In genomic region chr1:75964110-75964759, GRCh38 we compare ENCODE assay signal across 17 cellular contexts. TPM values are rescaled to one million over a fixed set of nuclear protein-coding genes. Genes with fewer than 3 reads are reported as not detected.
DNase-seq lines count a peak whose midpoint lies in the region; ATAC-seq, FAIRE-seq and TF ChIP-seq lines count a peak whose summit lies in the region.
"Not testable (repeated sequence)": the region's sequence is repeated elsewhere in the genome, so short reads cannot be mapped to it uniquely, and the experiment has no call there.
"Had no signal": no experiment of that assay in that cellular context is flagged by ENCODE, and none has a peak within 500 bp of the region (broad histone marks: within the 10 kb centered on the region; RNA-seq: fewer than 3 reads in every experiment).

No MANE protein-coding gene starts in this region.

- not testable (repeated sequence) for H3K9me3 Mint-ChIP-seq in Calu3 (ENCODE audit: low read depth, unreplicated experiment); MCF 10A (ENCODE audit: unreplicated experiment)

- not testable (repeated sequence) for H3K79me1 ChIP-seq in mesenchymal stem cell (replicated peaks; ENCODE audit: low read length, poor library complexity, severe bottlenecking)

- H2BK12ac ChIP-seq in mesenchymal stem cell (ENCODE audit: low read length in 2 of 2) = not testable (repeated sequence)

- RAD21 ChIA-PET in HCT116 (lab: Charles Lee; ENCODE audit: low non-redundant PET in 1 of 2, low total read pairs in 2 of 2, uncharacterized antibody in 2 of 2, unreplicated experiment in 2 of 2) = not testable (repeated sequence)

- H3K79me2 ChIP-seq in HCT116 (ENCODE audit: insufficient read depth, low read length) = not testable (repeated sequence)

- not testable (repeated sequence) for TF ChIP-seq CTCF in Calu3 (IDR thresholded peaks at IDR 0.05; ENCODE audit: unreplicated experiment); HCT116 (IDR thresholded peaks at IDR 0.05 in 2 of 3, conservative IDR thresholded peaks at IDR 0.05 in 1 of 3; ENCODE audit: borderline replicate concordance in 1 of 3, insufficient read depth in 1 of 3, low read depth in 2 of 3, low read length in 2 of 3); MCF 10A (IDR thresholded peaks at IDR 0.05; ENCODE audit: unreplicated experiment)

- H3K4me3 Mint-ChIP-seq in Calu3 (ENCODE audit: low read depth, unreplicated experiment); MCF 10A (ENCODE audit: unreplicated experiment): not testable (repeated sequence)

- H4K8ac ChIP-seq in mesenchymal stem cell (ENCODE audit: low read length) = not testable (repeated sequence)

- H3K9me3 ChIP-seq in HCT116 (ENCODE audit: control insufficient read depth in 1 of 2, insufficient read depth in 1 of 2, low read depth in 1 of 2, low read length in 2 of 2); mesenchymal stem cell (ENCODE audit: control insufficient read depth, low read length): not testable (repeated sequence)

- not testable (repeated sequence) for H3K18ac ChIP-seq in mesenchymal stem cell (ENCODE audit: low read depth in 1 of 2, low read length in 2 of 2)

- H2BK120ac ChIP-seq in mesenchymal stem cell (ENCODE audit: low read depth, low read length) = not testable (repeated sequence)

- not testable (repeated sequence) for H4K20me1 ChIP-seq in HCT116 (ENCODE audit: insufficient read depth)

- H3K9ac ChIP-seq in HCT116 (ENCODE audit: low read length); mesenchymal stem cell (ENCODE audit: low read length): not testable (repeated sequence)

- intact Hi-C loops in Calu3 (cut with micrococcal nuclease; ENCODE audit: unreplicated experiment); MCF 10A (cut with micrococcal nuclease): not testable (repeated sequence)
- intact Hi-C loops in HCT116 (cut with micrococcal nuclease) = loop anchor here (2.0 kb wide), 1 partner anchor 21 kb away; no protein-coding TSS in a partner anchor

- DNase-seq in Calu3 = peak; percentile 16
- DNase-seq in HCT116 (ENCODE audit: low read depth, low spot score) = peak; percentile 10
- DNase-seq in M059J (ENCODE audit: low read depth) = peak; percentile 81
- DNase-seq in MCF 10A (ENCODE audit: unreplicated experiment) = peak; percentile 78
- peak; percentile 40 for DNase-seq in fibroblast of peridontal ligament (ENCODE audit: extremely low read depth)
- peak; percentile 61 for DNase-seq in mesenchymal stem cell
- peak; percentile 4 for DNase-seq in urothelium cell line (ENCODE audit: low spot score)

- H2BK5ac ChIP-seq in mesenchymal stem cell (ENCODE audit: low read depth, low read length, poor library complexity, severe bottlenecking) = not testable (repeated sequence)

- peaks cover 9 to 15% of the 10 kb centered on the region in 2 experiments for H3K4me1 ChIP-seq in HCT116 (ENCODE audit: control insufficient read depth in 1 of 2, insufficient read depth in 2 of 2, low read length in 2 of 2)
- not testable (repeated sequence) for H3K4me1 ChIP-seq in mesenchymal stem cell (ENCODE audit: control insufficient read depth, insufficient read depth, low read depth, low read length)

- 47% methylated on average over 7 of the region's 10 CpGs for WGBS in mesenchymal stem cell

- H3K27me3 Mint-ChIP-seq in Calu3 (ENCODE audit: unreplicated experiment); MCF 10A (ENCODE audit: insufficient read depth, unreplicated experiment): not testable (repeated sequence)

- H2AK5ac ChIP-seq in mesenchymal stem cell (ENCODE audit: low read length, severe bottlenecking) = not testable (repeated sequence)

- not testable (repeated sequence) for H3K27me3 ChIP-seq in HCT116 (ENCODE audit: insufficient read depth, low read length); mesenchymal stem cell (ENCODE audit: control insufficient read depth in 1 of 2, insufficient read depth in 1 of 2, low read length in 2 of 2)

- H3K36me3 ChIP-seq in HCT116 (ENCODE audit: control insufficient read depth in 1 of 2, insufficient read depth in 2 of 2, low read length in 2 of 2); mesenchymal stem cell (ENCODE audit: control insufficient read depth in 1 of 2, insufficient read depth in 2 of 2, low read depth in 1 of 2, low read length in 2 of 2): not testable (repeated sequence)

- BruUV-seq in Calu3 (replicated peaks; lab: Mats Ljungman, UMichigan); HCT116 (replicated peaks; lab: Mats Ljungman, UMichigan); MCF 10A (replicated peaks; lab: Mats Ljungman, UMichigan): not testable (repeated sequence)

- H3K4me2 ChIP-seq in HCT116 (ENCODE audit: low read length) = peak overlapping the region; percentile 61
- H3K4me2 ChIP-seq in mesenchymal stem cell (ENCODE audit: low read length, poor library complexity, severe bottlenecking) = not testable (repeated sequence)

- not testable (repeated sequence) for H4K91ac ChIP-seq in mesenchymal stem cell (ENCODE audit: low read length)

- H3K27ac ChIP-seq in HCT116 (ENCODE audit: low read depth, low read length) = not testable (repeated sequence)
- peak overlapping the region; percentile 73 for H3K27ac ChIP-seq in mesenchymal stem cell (ENCODE audit: low read length, poor library complexity, severe bottlenecking)

- not testable (repeated sequence) for H3K27ac Mint-ChIP-seq in Calu3 (ENCODE audit: unreplicated experiment)
- H3K27ac Mint-ChIP-seq in MCF 10A (ENCODE audit: low read depth, unreplicated experiment) = peak overlapping the region; percentile 78

- not testable (repeated sequence) for H3K4me3 ChIP-seq in HCT116 (replicated peaks in 1 of 2; ENCODE audit: low read depth in 1 of 2, low read length in 2 of 2); mesenchymal stem cell (ENCODE audit: insufficient read depth in 1 of 2, low read depth in 1 of 2, low read length in 2 of 2)

- peak; percentile 81 for ATAC-seq in HCT116
- ATAC-seq in SK-N-SH treated with all-trans-retinoic acid at 6 μM for 48 hours = peak; percentile 90

- H2AFZ ChIP-seq in HCT116 (ENCODE audit: low read depth, low read length, poor library complexity, severe bottlenecking) = peak overlapping the region; percentile 94
- H2AFZ ChIP-seq in mesenchymal stem cell (ENCODE audit: low read depth, low read length) = not testable (repeated sequence)

- H2BK15ac ChIP-seq in mesenchymal stem cell (ENCODE audit: low read depth, poor library complexity, severe bottlenecking) = not testable (repeated sequence)

- H3K4ac ChIP-seq in mesenchymal stem cell (ENCODE audit: low read depth in 1 of 2, low read length in 2 of 2) = not testable (repeated sequence)

- not testable (repeated sequence) for H3K4me1 Mint-ChIP-seq in Calu3 (ENCODE audit: low read depth, unreplicated experiment)
- H3K4me1 Mint-ChIP-seq in MCF 10A (ENCODE audit: insufficient read depth, unreplicated experiment) = peaks cover 23% of the 10 kb centered on the region

- CTCF ChIA-PET in Calu3 (lab: Charles Lee) (interaction anchor here (0.6 to 1.5 kb wide), 2 partner anchors 55 to 698 kb away, joined by 3 read pairs; no protein-coding TSS in a partner anchor), MCF 10A (lab: Yijun Ruan, JAX) (interaction anchor here (0.7 to 1.3 kb wide), 4 partner anchors 27 to 56 kb away, joined by 3 to 7 read pairs (median 4); no protein-coding TSS in a partner anchor)
- CTCF ChIA-PET in HCT116 (lab: Charles Lee) = not testable (repeated sequence)

- TF ChIP-seq POLR2A in HCT116 (IDR thresholded peaks at IDR 0.05; ENCODE audit: borderline replicate concordance, extremely low read depth, insufficient read depth, insufficient read length) = not testable (repeated sequence)

- H3K23ac ChIP-seq in mesenchymal stem cell (ENCODE audit: low read length in 2 of 2) = not testable (repeated sequence)

- FAIRE-seq in urothelium cell line (lab: Jason Lieb, UNC) = not testable (repeated sequence)

- POLR2A ChIA-PET in HCT116 (lab: Charles Lee) = not testable (repeated sequence)
- POLR2A ChIA-PET in MCF 10A (lab: Yijun Ruan, JAX) = interaction anchor here (0.7 to 0.9 kb wide), 3 partner anchors 18 to 387 kb away, joined by 3 to 4 read pairs (median 3); no protein-coding TSS in a partner anchor

- not testable (repeated sequence) for H3K36me3 Mint-ChIP-seq in Calu3 (ENCODE audit: insufficient read depth, unreplicated experiment); MCF 10A (ENCODE audit: insufficient read depth, unreplicated experiment)

- not testable (repeated sequence) for H3K14ac ChIP-seq in mesenchymal stem cell (ENCODE audit: low read length in 2 of 2)

- not testable (repeated sequence) for TF ChIP-seq RAD21 in HCT116 (IDR thresholded peaks at IDR 0.05; ENCODE audit: low read depth)

- H3K9me2 ChIP-seq in HCT116 (ENCODE audit: insufficient read depth) = not testable (repeated sequence)

TF ChIP-seq in HCT116, 20 proteins besides CTCF, POLR2A, EP300 and RAD21:
- TF ChIP-seq CBX3 (IDR thresholded peaks at IDR 0.05; ENCODE audit: low read depth) (0 out of 2 replicates have a peak, but pooled peaks have one; percentile 13), FOSL1 (IDR thresholded peaks at IDR 0.05; ENCODE audit: low read depth) (0 out of 2 replicates have a peak, but pooled peaks have one; percentile 46), JUND (IDR thresholded peaks at IDR 0.05) (peak; percentile 32; the same call in 1 of the 2 replicates), CEBPB (IDR thresholded peaks at IDR 0.05; ENCODE audit: low read depth) (peak; percentile 36; the same call in 1 of the 2 replicates), SP1 (IDR thresholded peaks at IDR 0.05; ENCODE audit: low read depth) (0 out of 2 replicates have a peak, but pooled peaks have one; percentile 20)

TF ChIP-seq in SK-N-SH treated with all-trans-retinoic acid at 6 μM for 48 hours, 23 proteins besides CTCF, POLR2A, EP300 and RAD21:
- peak; percentile 36; the same call in 1 of the 2 replicates for TF ChIP-seq ISL1 (CRISPR knock-in tag; IDR thresholded peaks at IDR 0.05)

RNA-seq across cellular contexts. Expression of gene ASB17, which starts 32.0 kb away (rescaled TPM):
- total RNA-seq in Calu3 (2022) (not detected in 2 replicates), HCT116 (2021; ENCODE audit: unreplicated experiment) (not detected), MCF 10A (2022) (not detected in 2 replicates)
- polyA plus RNA-seq in HCT116 (2012) = not detected in 2 replicates
- total RNA-seq in M059J (2014; rRNA removed; shearing (Covaris generic)) = not detected in 2 replicates
- not detected for polyA plus RNA-seq in mesenchymal stem cell (2013, experiment 1 of 2)
- polyA plus RNA-seq in mesenchymal stem cell (2013, experiment 2 of 2) = not detected
- total RNA-seq: activated CD4-positive, alpha-beta memory T cell treated with anti-CD3 and anti-CD28 coated beads, Interleukin-2, amount 10 ng/mL, durations not matched to agents 7 days and 5 days; esophagus squamous epithelium; K562; left cardiac atrium; lung microvascular endothelial cell; neural crest cell; right lobe of liver; SK-MEL-5; upper lobe of left lung had no signal
- polyA plus RNA-seq: K562 had no signal

Comparison
In these comparisons a context has a peak if more than half of its experiments do, and no peak if none do; other contexts are left out.
1. DNase-seq: peak in every context shown above with its lines; median percentile 81 in M059J; 78 in MCF 10A; 61 in mesenchymal stem cell; 40 in fibroblast of peridontal ligament; 16 in Calu3; 10 in HCT116; 4 in urothelium cell line.